In the genomic region with DNA sequence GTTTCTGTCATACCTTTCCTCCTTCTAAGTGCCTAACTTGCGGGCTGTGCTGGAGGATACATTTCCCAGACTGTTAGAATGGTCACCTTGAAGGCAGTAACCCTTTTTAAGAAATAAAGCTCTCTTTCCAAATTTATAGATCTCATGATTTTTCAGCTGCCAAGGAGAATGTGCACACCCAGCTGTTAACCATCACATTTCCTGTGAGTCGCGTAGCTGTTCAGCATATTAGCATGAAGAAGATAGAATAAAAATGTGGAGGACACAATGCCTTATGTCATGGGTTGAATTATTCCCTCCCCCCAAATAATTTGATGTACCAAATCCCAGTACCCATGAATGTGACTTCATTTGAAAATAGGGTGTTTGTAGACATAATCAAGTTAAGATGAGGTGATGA, we compare ENCODE assay signal across 19 cellular contexts.
DNase-seq lines count a peak whose midpoint lies in the region; ATAC-seq and TF ChIP-seq lines count a peak whose summit lies in the region.
"Had no signal": no experiment of that assay in that cellular context is flagged by ENCODE, and none has a peak within 500 bp of the region (broad histone marks: within the 10 kb centered on the region; RNA-seq: fewer than 3 reads in every experiment).

No MANE protein-coding gene starts in this region.

- H3K4ac ChIP-seq in IMR-90 (ENCODE audit: low read depth, low read length), result no peak overlapping the region

- H2BK20ac ChIP-seq in IMR-90 (ENCODE audit: low read depth, low read length), result no peak overlapping the region

- WGBS in IMR-90 (ENCODE audit: extremely low coverage in 2 of 2, insufficient read length in 1 of 2), 2 experiments, result 80% methylated on average over 1 of the region's 3 CpGs; no CpG with 5 or more reads in 1 of the 2 experiments

- ATAC-seq in IMR-90 (ENCODE audit: low read depth), result no peak
- no peak for ATAC-seq in GM21528 (IDR thresholded peaks at IDR 0.05; ENCODE audit: low FRiP score, unreplicated experiment)
- ATAC-seq in GM18520 (IDR thresholded peaks at IDR 0.05; ENCODE audit: unreplicated experiment), result no peak
- ATAC-seq: A549; CD8-positive, alpha-beta T cell; GM12878 had no signal

- no peak overlapping the region for H4K8ac ChIP-seq in IMR-90 (ENCODE audit: low read depth in 2 of 2, low read length in 2 of 2)

- H3K14ac ChIP-seq in IMR-90 (replicated peaks; ENCODE audit: low read depth, low read length), result no peak overlapping the region

- in situ Hi-C loops in IMR-90 (cut with MboI; ENCODE audit: low sequenced_read_pairs), result no loop called here

- no peak overlapping the region for H3K27ac ChIP-seq in IMR-90 (ENCODE audit: insufficient read depth, low read length)
- H3K27ac ChIP-seq: 22Rv1; A549; BLaER1 treated with 17β-estradiol and CSF1 and Interleukin-3, amounts not matched to agents 10 nM and 100 nM; C4-2B had no signal

- H4K91ac ChIP-seq in IMR-90 (ENCODE audit: insufficient read depth, low read depth, low read length), result no peak overlapping the region

- no peak for TF ChIP-seq POLR2A in IMR-90 (IDR thresholded peaks at IDR 0.05; ENCODE audit: low read depth, low read length)

- BruUV-seq in IMR-90 (replicated peaks; lab: Mats Ljungman, UMichigan), result no TSS peak

- H2BK120ac ChIP-seq in IMR-90 (ENCODE audit: low read depth, low read length), result no peak overlapping the region

- H2BK5ac ChIP-seq in IMR-90 (ENCODE audit: low read depth, low read length, poor library complexity, severe bottlenecking), result no peak overlapping the region

- no peak overlapping the region for H2AK5ac ChIP-seq in IMR-90 (ENCODE audit: low read depth, low read length)

- no peak overlapping the region for H2BK15ac ChIP-seq in IMR-90 (ENCODE audit: low read depth, low read length)

- H3K56ac ChIP-seq in IMR-90 (ENCODE audit: extremely low read depth, insufficient read depth, low read length), result no peak overlapping the region

- DNase-seq in ELR (ENCODE audit: low read depth) (peak; percentile 8), IMR-90 (peak; percentile 4), cerebellar cortex (ENCODE audit: low spot score) (peak; percentile 4), foreskin melanocyte (peak; percentile 3), NCI-H446 (lab: John Stamatoyannopoulos, UW) (no peak)
- DNase-seq: AML-193; Caco-2; Calu3; CD4-positive, alpha-beta T cell; CD8-positive, alpha-beta T cell; DMS79 treated with DMSO at 0.1 percent for 48 hours; GDM1 had no signal

- no peak overlapping the region for H3K9ac ChIP-seq in IMR-90 (ENCODE audit: low read depth, low read length)
- H3K9ac ChIP-seq: BLaER1 treated with 17β-estradiol and CSF1 and Interleukin-3, amounts not matched to agents 10 nM and 100 nM had no signal

- no peaks in the 10 kb centered on the region for H3K79me1 ChIP-seq in IMR-90 (ENCODE audit: low read depth in 1 of 2, low read length in 2 of 2)

- no peaks in the 10 kb centered on the region; the same call in 1 of the 2 replicates for H3K4me1 ChIP-seq in IMR-90 (ENCODE audit: control insufficient read depth, insufficient read depth, low read length)
- H3K4me1 ChIP-seq: A549; BLaER1 treated with 17β-estradiol and CSF1 and Interleukin-3, amounts not matched to agents 10 nM and 100 nM; Caco-2 had no signal

- H2AK9ac ChIP-seq in IMR-90 (replicated peaks; ENCODE audit: low read depth, low read length, poor library complexity), result no peak overlapping the region

- no peaks in the 10 kb centered on the region for H3K36me3 ChIP-seq in IMR-90 (ENCODE audit: control insufficient read depth, insufficient read depth, low read length)
- H3K36me3 ChIP-seq: BLaER1 treated with 17β-estradiol and CSF1 and Interleukin-3, amounts not matched to agents 10 nM and 100 nM had no signal

- no peaks in the 10 kb centered on the region for H4K20me1 ChIP-seq in IMR-90 (ENCODE audit: insufficient read depth, low read length)
- H4K20me1 ChIP-seq: BLaER1 treated with 17β-estradiol and CSF1 and Interleukin-3, amounts not matched to agents 10 nM and 100 nM had no signal

- TF ChIP-seq RAD21 in IMR-90 (IDR thresholded peaks at IDR 0.05; ENCODE audit: low read length), result no peak

- no peak overlapping the region for H3K4me2 ChIP-seq in IMR-90 (ENCODE audit: low read depth, low read length)
- H3K4me2 ChIP-seq: A549; BLaER1 treated with 17β-estradiol and CSF1 and Interleukin-3, amounts not matched to agents 10 nM and 100 nM had no signal

- no peak overlapping the region for H3K23ac ChIP-seq in IMR-90 (ENCODE audit: low read depth, low read length)

- H4K5ac ChIP-seq in IMR-90 (ENCODE audit: low read depth, low read length), result no peak overlapping the region

- no peak overlapping the region for H3K18ac ChIP-seq in IMR-90 (ENCODE audit: low read depth, low read length)

- dilution Hi-C loops in IMR-90 (cut with HindIII; ENCODE audit: low sequenced_read_pairs, unreplicated experiment), result no loop called here

- no peak overlapping the region for H2AFZ ChIP-seq in IMR-90 (replicated peaks; ENCODE audit: low read length, poor library complexity)

- H3K4me3 ChIP-seq in IMR-90 (ENCODE audit: insufficient read depth, low read depth, low read length), result no peak overlapping the region
- H3K4me3 ChIP-seq: A549; BLaER1 treated with 17β-estradiol and CSF1 and Interleukin-3, amounts not matched to agents 10 nM and 100 nM; GM12878 had no signal

- no peaks in the 10 kb centered on the region for H3K27me3 ChIP-seq in IMR-90 (ENCODE audit: control insufficient read depth, insufficient read depth, low read length)
- H3K27me3 ChIP-seq: BLaER1 treated with 17β-estradiol and CSF1 and Interleukin-3, amounts not matched to agents 10 nM and 100 nM had no signal

- CTCF ChIA-PET in IMR-90 (lab: Yijun Ruan, JAX), result no interaction called here

- peaks cover 3% of the 10 kb centered on the region; the same call in 1 of the 2 replicates for H3K9me3 ChIP-seq in IMR-90 (ENCODE audit: control insufficient read depth, insufficient read depth, low read length)
- H3K9me3 ChIP-seq: A549, Caco-2 had no signal

- no peaks in the 10 kb centered on the region for H3K9me1 ChIP-seq in IMR-90 (ENCODE audit: insufficient read depth, low read length)

- POLR2A ChIA-PET in IMR-90 (lab: Charles Lee; ENCODE audit: unreplicated experiment), result interaction anchor here (0.7 kb wide), 1 partner anchor 18 kb away, joined by 3 read pairs; no protein-coding TSS in a partner anchor

- no peak for TF ChIP-seq CTCF in IMR-90 (conservative IDR thresholded peaks at IDR 0.05; ENCODE audit: low read depth, low read length)

- intact Hi-C loops in IMR-90 (cut with micrococcal nuclease), result no loop called here

TF ChIP-seq in IMR-90, 13 proteins besides CTCF, POLR2A, EP300 and RAD21:
- TF ChIP-seq MAFK (IDR thresholded peaks at IDR 0.05; ENCODE audit: low read depth, low read length) (no peak), NFE2L2 (IDR thresholded peaks at IDR 0.05; ENCODE audit: low read depth, low read length) (no peak), RCOR1 (IDR thresholded peaks at IDR 0.05; ENCODE audit: insufficient replicate concordance, low read length) (no peak), CEBPB (IDR thresholded peaks at IDR 0.05; ENCODE audit: low read depth, low read length) (no peak), BHLHE40 (IDR thresholded peaks at IDR 0.05; ENCODE audit: low read depth, low read length) (no peak), FOS (IDR thresholded peaks at IDR 0.05; ENCODE audit: low read depth, low read length) (no peak)
- TF ChIP-seq, protein P1, sequence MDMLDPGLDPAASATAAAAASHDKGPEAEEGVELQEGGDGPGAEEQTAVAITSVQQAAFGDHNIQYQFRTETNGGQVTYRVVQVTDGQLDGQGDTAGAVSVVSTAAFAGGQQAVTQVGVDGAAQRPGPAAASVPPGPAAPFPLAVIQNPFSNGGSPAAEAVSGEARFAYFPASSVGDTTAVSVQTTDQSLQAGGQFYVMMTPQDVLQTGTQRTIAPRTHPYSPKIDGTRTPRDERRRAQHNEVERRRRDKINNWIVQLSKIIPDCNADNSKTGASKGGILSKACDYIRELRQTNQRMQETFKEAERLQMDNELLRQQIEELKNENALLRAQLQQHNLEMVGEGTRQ (IDR thresholded peaks at IDR 0.05; ENCODE audit: low read depth, low read length), result no peak

Comparison
In these comparisons a context has a peak if more than half of its experiments do, and no peak if none do; other contexts are left out.
1. DNase-seq: peak in ELR (single experiment), IMR-90 (single experiment), cerebellar cortex (single experiment) and foreskin melanocyte (single experiment); none in NCI-H446 (0 of 2).